Comparison of ENCODE assay signal across 8 cellular contexts in the genomic region with DNA sequence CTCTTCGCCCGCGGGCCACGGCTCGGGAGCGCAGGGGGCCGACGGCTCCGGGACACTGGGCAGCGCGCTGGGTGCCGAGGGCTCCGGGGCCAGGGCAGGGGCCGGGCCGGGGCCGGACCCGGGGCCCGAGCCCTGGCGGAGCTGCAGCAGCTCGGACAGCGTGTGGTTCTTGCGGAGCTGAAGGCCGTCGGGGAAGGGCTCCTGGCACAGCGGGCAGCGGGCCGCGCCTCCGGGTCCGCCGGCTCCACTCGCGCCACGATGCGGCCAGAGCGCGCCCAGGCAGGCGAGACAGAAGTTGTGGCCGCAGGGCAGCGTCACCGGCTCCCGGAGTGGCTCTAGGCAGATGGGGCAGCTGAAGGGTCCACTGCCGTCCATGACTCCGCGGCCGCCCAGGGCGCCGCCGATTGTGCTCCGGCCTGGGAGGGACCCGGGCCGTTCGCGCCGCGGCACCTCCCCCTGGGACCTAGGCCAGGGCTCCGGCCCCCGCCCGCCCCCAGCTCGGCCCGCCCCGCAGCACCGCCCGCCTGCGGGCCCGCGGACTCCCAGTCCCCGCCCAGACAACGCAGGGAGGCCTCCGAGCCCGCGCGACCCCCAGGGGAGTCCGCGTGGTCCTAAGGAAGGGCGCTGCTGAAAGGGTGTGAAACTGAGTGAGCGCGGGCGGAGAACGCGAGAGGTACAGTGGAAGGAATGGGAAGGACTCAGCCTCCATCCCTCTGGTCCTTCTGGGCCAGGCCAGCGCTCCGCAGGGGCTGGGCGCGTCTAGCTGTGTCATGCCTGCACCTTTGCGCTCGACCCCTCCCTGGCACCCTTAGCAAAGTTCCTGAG. TPM values are rescaled to one million over a fixed set of nuclear protein-coding genes. Genes with fewer than 3 reads are reported as not detected.
DNase-seq lines count a peak whose midpoint lies in the region; ATAC-seq and TF ChIP-seq lines count a peak whose summit lies in the region.

Gene TRIM47 (minus strand): TSS at position 408 of the 825 bp plus-strand sequence. CDS start 33 bp downstream, at position 375.

- POLR2A ChIA-PET in CD8-positive, alpha-beta T cell (lab: Charles Lee), result interaction anchor here (0.6 to 3.4 kb wide), 11 partner anchors 11 to 103 kb away, joined by 3 to 24 read pairs (median 3); partner anchors contain the start of genes FBF1, MRPL38 and WBP2
- POLR2A ChIA-PET in HEK293T (lab: Yijun Ruan, JAX), result interaction anchor here (1.0 to 4.4 kb wide), 5 partner anchors 15 to 98 kb away, joined by 3 to 26 read pairs (median 7); partner anchors contain the start of genes TRIM65 and WBP2

- peak within 1 kb of the TSS; percentile 80 for H3K27ac Mint-ChIP-seq in CD8-positive, alpha-beta T cell

- H3K4me1 Mint-ChIP-seq in CD8-positive, alpha-beta T cell (ENCODE audit: low read depth), result peaks cover 42% of the 10 kb centered on the region

- no peaks in the 10 kb centered on the region for H3K9me3 ChIP-seq in CD8-positive, alpha-beta T cell (ENCODE audit: low read length)
- H3K9me3 ChIP-seq in endocrine pancreas (ENCODE audit: control insufficient read depth, low read length), result no peaks in the 10 kb centered on the region

- no peaks in the 10 kb centered on the region for H3K27me3 Mint-ChIP-seq in CD8-positive, alpha-beta T cell (ENCODE audit: low read depth)

- no peaks in the 10 kb centered on the region for H3K36me3 ChIP-seq in CD8-positive, alpha-beta T cell (ENCODE audit: insufficient read depth, low read length)
- no peaks in the 10 kb centered on the region for H3K36me3 ChIP-seq in endocrine pancreas (ENCODE audit: control insufficient read depth, insufficient read depth, low read length)

- peak within 1 kb of the TSS; percentile 88 for H3K4me3 Mint-ChIP-seq in CD8-positive, alpha-beta T cell

- H3K27ac ChIP-seq in CD8-positive, alpha-beta T cell (ENCODE audit: low read depth, low read length), result peak within 1 kb of the TSS; percentile 0
- H3K27ac ChIP-seq in substantia nigra (ENCODE audit: low read depth, low read length, poor library complexity, severe bottlenecking), result peak within 1 kb of the TSS; percentile 93

- H3K9me3 Mint-ChIP-seq in CD8-positive, alpha-beta T cell, result no peaks in the 10 kb centered on the region

- H3K36me3 Mint-ChIP-seq in CD8-positive, alpha-beta T cell, result no peaks in the 10 kb centered on the region

- no peak for DNase-seq in CD8-positive, alpha-beta T cell
- peak; percentile 42 for DNase-seq in HEK293T (ENCODE audit: extremely low spot score)
- peak; percentile 86 for DNase-seq in SK-N-DZ (ENCODE audit: low spot score)
- DNase-seq in medulla oblongata (ENCODE audit: extremely low spot score), result peak; percentile 64
- peak in 41 of 49 donors; percentile 25 to 83 (median 56) for DNase-seq in substantia nigra (lab: John Stamatoyannopoulos, UW)
- DNase-seq in GDM1 (lab: John Stamatoyannopoulos, UW), result no peak
- no peak for DNase-seq in kidney glomerular epithelial cell (lab: John Stamatoyannopoulos, UW)

- peaks cover 38% of the 10 kb centered on the region for H3K4me1 ChIP-seq in CD8-positive, alpha-beta T cell (ENCODE audit: insufficient read depth, low read length)
- no peaks in the 10 kb centered on the region for H3K4me1 ChIP-seq in endocrine pancreas (ENCODE audit: control insufficient read depth, insufficient read depth, low read length)

- H3K9ac ChIP-seq in endocrine pancreas (ENCODE audit: control insufficient read depth, insufficient read depth, low read length), result peak within 1 kb of the TSS; percentile 52

- ATAC-seq in CD8-positive, alpha-beta T cell, result no peak

- no peaks in the 10 kb centered on the region for H3K27me3 ChIP-seq in CD8-positive, alpha-beta T cell (ENCODE audit: insufficient read depth, low read length)
- H3K27me3 ChIP-seq in endocrine pancreas (ENCODE audit: control insufficient read depth, insufficient read depth, low read length), result no peaks in the 10 kb centered on the region

- intact Hi-C loops in CD8-positive, alpha-beta T cell (cut with DNase I, micrococcal nuclease), result no loop called here

- peak within 1 kb of the TSS; percentile 60 for H3K4me3 ChIP-seq in CD8-positive, alpha-beta T cell (ENCODE audit: low read depth, low read length)
- H3K4me3 ChIP-seq in endocrine pancreas (ENCODE audit: control insufficient read depth, insufficient read depth, low read length), result no peak within 1 kb of the TSS

- TF ChIP-seq CTCF in CD8-positive, alpha-beta T cell (IDR thresholded peaks at IDR 0.05), result no peak

- CTCF ChIA-PET in CD8-positive, alpha-beta T cell (lab: Charles Lee), result interaction anchor here (0.8 to 9.0 kb wide), 16 partner anchors 12 to 417 kb away, joined by 3 to 82 read pairs (median 4); partner anchors contain the start of genes MRPL38, TRIM65, UNC13D and WBP2
- CTCF ChIA-PET in HEK293T (lab: Yijun Ruan, JAX), result interaction anchor here (0.7 to 1.5 kb wide), 6 partner anchors 11 to 134 kb away, joined by 3 to 7 read pairs (median 5); no protein-coding TSS in a partner anchor

TF ChIP-seq in HEK293T, 16 proteins besides CTCF, POLR2A, EP300 and RAD21:
- TF ChIP-seq SUZ12 (IDR thresholded peaks at IDR 0.05), result no peak
- peak; percentile 65; the same call in 1 of the 2 replicates for TF ChIP-seq LEF1 (IDR thresholded peaks at IDR 0.05; ENCODE audit: borderline replicate concordance)

RNA-seq across cellular contexts. Expression of gene TRIM47, which starts in this region (rescaled TPM):
- total RNA-seq in CD8-positive, alpha-beta T cell, result 1 to 10 TPM; 1.6 to 1.7 TPM
- 42.0 and 46.7 TPM in 2 replicates for polyA plus RNA-seq in SK-N-DZ (2014; cell fraction: cytosol; rRNA removed)
- polyA plus RNA-seq in SK-N-DZ (2014; cell fraction: nucleus; rRNA removed), result 59.5 and 79.2 TPM in 2 replicates

Comparison
In these comparisons a context has a peak if more than half of its experiments do, and no peak if none do; other contexts are left out.
1. DNase-seq: peak in HEK293T (single experiment), SK-N-DZ (single experiment), medulla oblongata (single experiment) and substantia nigra (41 of 49); none in CD8-positive, alpha-beta T cell (0 of 7), GDM1 (single experiment) and kidney glomerular epithelial cell (single experiment).